19 cellular contexts compared by ENCODE assay signal in genomic region chr19:20162821-20163220, GRCh38. TPM values are rescaled to one million over a fixed set of nuclear protein-coding genes. Genes with fewer than 3 reads are reported as not detected.
DNase-seq lines count a peak whose midpoint lies in the region; ATAC-seq, FAIRE-seq and TF ChIP-seq lines count a peak whose summit lies in the region.
"Had no signal": no experiment of that assay in that cellular context is flagged by ENCODE, and none has a peak within 500 bp of the region (broad histone marks: within the 10 kb centered on the region; RNA-seq: fewer than 3 reads in every experiment).

No MANE protein-coding gene starts in this region.

- peaks cover 42% of the 10 kb centered on the region for H3K36me3 Mint-ChIP-seq in activated CD8-positive, alpha-beta T cell treated with anti-CD3 and anti-CD28 coated beads, Interleukin-2, amount 10 ng/mL, durations not matched to agents 7 days and 5 days (ENCODE audit: low read depth)
- H3K36me3 Mint-ChIP-seq: natural killer cell had no signal

- POLR2A ChIA-PET in activated CD8-positive, alpha-beta T cell treated with anti-CD3 and anti-CD28 coated beads, Interleukin-2, amount 10 ng/mL, durations not matched to agents 7 days and 5 days (lab: Charles Lee), result no interaction called here

- no peak for ATAC-seq in stimulated activated naive CD8-positive, alpha-beta T cell treated with anti-CD3 and anti-CD28 coated beads, Interleukin-15, Interleukin-2, amounts not matched to agents 100 U/mL and 50 U/mL, for 24 hours
- ATAC-seq in stimulated activated naive CD8-positive, alpha-beta T cell treated with anti-CD3 and anti-CD28 coated beads, Interleukin-15, amount 100 ng/mL, for 72 hours, result no peak
- ATAC-seq in activated CD8-positive, alpha-beta T cell treated with anti-CD3 and anti-CD28 coated beads, Interleukin-2, amount 10 ng/mL, durations not matched to agents 7 days and 5 days, result no peak
- ATAC-seq in HG02938 (IDR thresholded peaks at IDR 0.05; ENCODE audit: unreplicated experiment), result no peak
- ATAC-seq: activated naive CD8-positive, alpha-beta T cell treated with anti-CD3 and anti-CD28 coated beads, Interleukin-2, amount 50 U/mL, for 24 hours; body of pancreas; left cardiac atrium; natural killer cell; right lobe of liver had no signal

- no peak for TF ChIP-seq POLR2A in GM12891 (IDR thresholded peaks at IDR 0.05; ENCODE audit: low read depth, low read length)

- FAIRE-seq in GM12891 (lab: Jason Lieb, UNC), result no peak

- CTCF ChIA-PET in activated CD8-positive, alpha-beta T cell treated with anti-CD3 and anti-CD28 coated beads, Interleukin-2, amount 10 ng/mL, durations not matched to agents 7 days and 5 days (lab: Charles Lee), result no interaction called here

- no peak overlapping the region for H3K27ac Mint-ChIP-seq in stimulated activated naive CD8-positive, alpha-beta T cell treated with anti-CD3 and anti-CD28 coated beads, Interleukin-15, amount 100 ng/mL, for 72 hours
- H3K27ac Mint-ChIP-seq in activated CD8-positive, alpha-beta T cell treated with anti-CD3 and anti-CD28 coated beads, Interleukin-2, amount 10 ng/mL, durations not matched to agents 7 days and 5 days, result peak overlapping the region; percentile 2
- H3K27ac Mint-ChIP-seq: activated naive CD8-positive, alpha-beta T cell treated with anti-CD3 and anti-CD28 coated beads, Interleukin-2, amount 50 U/mL, for 24 hours; activated T-cell treated with anti-CD3 and anti-CD28 coated beads, Interleukin-2, amount 50 U/mL, for 24 hours; endodermal cell; natural killer cell had no signal

- H3K9me3 Mint-ChIP-seq in stimulated activated naive CD8-positive, alpha-beta T cell treated with anti-CD3 and anti-CD28 coated beads, Interleukin-15, amount 100 ng/mL, for 72 hours, result peaks cover 42 to 52% of the 10 kb centered on the region in 2 donors
- peaks cover 45% of the 10 kb centered on the region for H3K9me3 Mint-ChIP-seq in activated CD8-positive, alpha-beta T cell treated with anti-CD3 and anti-CD28 coated beads, Interleukin-2, amount 10 ng/mL, durations not matched to agents 7 days and 5 days (ENCODE audit: insufficient read depth)
- H3K9me3 Mint-ChIP-seq: natural killer cell had no signal

- DNase-seq in stimulated activated naive CD8-positive, alpha-beta T cell treated with anti-CD3 and anti-CD28 coated beads, Interleukin-15, Interleukin-2, amounts not matched to agents 100 U/mL and 50 U/mL, for 24 hours, result peak; percentile 6
- no peak for DNase-seq in stimulated activated naive CD8-positive, alpha-beta T cell treated with anti-CD3 and anti-CD28 coated beads, Interleukin-15, amount 100 ng/mL, for 72 hours
- DNase-seq in MV-4-11 (lab: John Stamatoyannopoulos, UW), result peak; percentile 76
- peak; percentile 51 for DNase-seq in activated CD8-positive, alpha-beta T cell treated with anti-CD3 and anti-CD28 coated beads, Interleukin-2, amount 10 ng/mL, durations not matched to agents 7 days and 5 days
- DNase-seq in GM12891 (ENCODE audit: insufficient read length, low spot score), result no peak
- DNase-seq in NCI-H2227 treated with DMSO at 0.1 percent for 48 hours (lab: John Stamatoyannopoulos, UW), result no peak
- DNase-seq: activated naive CD8-positive, alpha-beta T cell treated with anti-CD3 and anti-CD28 coated beads, Interleukin-2, amount 50 U/mL, for 24 hours; activated T-cell treated with anti-CD3 and anti-CD28 coated beads, Interleukin-2, amount 50 U/mL, for 24 hours; DMS79 treated with DMSO at 0.1 percent for 48 hours; endodermal cell; left cardiac atrium; mesenchymal stem cell; natural killer cell; NCI-H1436; NCI-H2171; NCI-H526 treated with DMSO at 0.1 percent for 48 hours; right lobe of liver had no signal

- peaks cover 20% of the 10 kb centered on the region for H3K4me1 Mint-ChIP-seq in stimulated activated naive CD8-positive, alpha-beta T cell treated with anti-CD3 and anti-CD28 coated beads, Interleukin-15, amount 100 ng/mL, for 72 hours
- peaks cover 23% of the 10 kb centered on the region for H3K4me1 Mint-ChIP-seq in activated CD8-positive, alpha-beta T cell treated with anti-CD3 and anti-CD28 coated beads, Interleukin-2, amount 10 ng/mL, durations not matched to agents 7 days and 5 days (ENCODE audit: low read depth)

- no peaks in the 10 kb centered on the region for H3K27me3 Mint-ChIP-seq in stimulated activated naive CD8-positive, alpha-beta T cell treated with anti-CD3 and anti-CD28 coated beads, Interleukin-15, amount 100 ng/mL, for 72 hours
- H3K27me3 Mint-ChIP-seq in activated CD8-positive, alpha-beta T cell treated with anti-CD3 and anti-CD28 coated beads, Interleukin-2, amount 10 ng/mL, durations not matched to agents 7 days and 5 days (ENCODE audit: low read depth), result no peaks in the 10 kb centered on the region
- H3K27me3 Mint-ChIP-seq: activated naive CD8-positive, alpha-beta T cell treated with anti-CD3 and anti-CD28 coated beads, Interleukin-2, amount 50 U/mL, for 24 hours; activated T-cell treated with anti-CD3 and anti-CD28 coated beads, Interleukin-2, amount 50 U/mL, for 24 hours had no signal

- no peak overlapping the region for H3K4me3 Mint-ChIP-seq in stimulated activated naive CD8-positive, alpha-beta T cell treated with anti-CD3 and anti-CD28 coated beads, Interleukin-15, amount 100 ng/mL, for 72 hours
- H3K4me3 Mint-ChIP-seq in activated CD8-positive, alpha-beta T cell treated with anti-CD3 and anti-CD28 coated beads, Interleukin-2, amount 10 ng/mL, durations not matched to agents 7 days and 5 days, result no peak overlapping the region
- H3K4me3 Mint-ChIP-seq: activated naive CD8-positive, alpha-beta T cell treated with anti-CD3 and anti-CD28 coated beads, Interleukin-2, amount 50 U/mL, for 24 hours; activated T-cell treated with anti-CD3 and anti-CD28 coated beads, Interleukin-2, amount 50 U/mL, for 24 hours; endodermal cell; natural killer cell had no signal

TF ChIP-seq in GM12891, 5 proteins besides CTCF, POLR2A, EP300 and RAD21:
- TF ChIP-seq POU2F2 (IDR thresholded peaks at IDR 0.05; ENCODE audit: low read depth, low read length) (no peak), SPI1 (IDR thresholded peaks at IDR 0.05; ENCODE audit: low read depth, low read length) (no peak), PAX5 (IDR thresholded peaks at IDR 0.05; ENCODE audit: insufficient read depth, low read length, severe bottlenecking) (no peak), POLR2AphosphoS5 (IDR thresholded peaks at IDR 0.05; ENCODE audit: low read depth, low read length) (no peak), TAF1 (IDR thresholded peaks at IDR 0.05; ENCODE audit: low read depth, low read length) (no peak)

RNA-seq across cellular contexts. Expression of gene ZNF486, which starts 4.2 kb away (rescaled TPM):
- total RNA-seq in activated CD8-positive, alpha-beta T cell treated with anti-CD3 and anti-CD28 coated beads, Interleukin-2, amount 10 ng/mL, durations not matched to agents 7 days and 5 days, result 10 to 100 TPM; 13.1 to 13.9 TPM
- polyA plus RNA-seq in GM12891 (2012; ENCODE audit: low read depth, missing spikeins), result 1.8 TPM

Comparison
In these comparisons a context has a peak if more than half of its experiments do, and no peak if none do; other contexts are left out.
1. DNase-seq: peak in stimulated activated naive CD8-positive, alpha-beta T cell treated with anti-CD3 and anti-CD28 coated beads, Interleukin-15, Interleukin-2, amounts not matched to agents 100 U/mL and 50 U/mL, for 24 hours (single experiment), MV-4-11 (single experiment) and activated CD8-positive, alpha-beta T cell treated with anti-CD3 and anti-CD28 coated beads, Interleukin-2, amount 10 ng/mL, durations not matched to agents 7 days and 5 days (single experiment); none in stimulated activated naive CD8-positive, alpha-beta T cell treated with anti-CD3 and anti-CD28 coated beads, Interleukin-15, amount 100 ng/mL, for 72 hours (0 of 2), GM12891 (single experiment) and NCI-H2227 treated with DMSO at 0.1 percent for 48 hours (single experiment).